ENCODE assay signal across 1 cellular context in genomic region chr19:38977445-38978314, GRCh38.
TF ChIP-seq lines count a peak whose summit lies in the region.

No MANE protein-coding gene starts in this region.

TF ChIP-seq in HepG2, 621 proteins besides CTCF, POLR2A, EP300 and RAD21 (continued from another document):
- TF ChIP-seq ZFX (CRISPR knock-in tag; IDR thresholded peaks at IDR 0.05; ENCODE audit: low read depth), result peak; percentile 45; the same call in 1 of the 2 replicates
- TF ChIP-seq ZNF589 (CRISPR knock-in tag; conservative IDR thresholded peaks at IDR 0.05), result no peak
- TF ChIP-seq HIVEP1 (CRISPR knock-in tag; IDR thresholded peaks at IDR 0.05), result no peak
- TF ChIP-seq, protein P1, sequence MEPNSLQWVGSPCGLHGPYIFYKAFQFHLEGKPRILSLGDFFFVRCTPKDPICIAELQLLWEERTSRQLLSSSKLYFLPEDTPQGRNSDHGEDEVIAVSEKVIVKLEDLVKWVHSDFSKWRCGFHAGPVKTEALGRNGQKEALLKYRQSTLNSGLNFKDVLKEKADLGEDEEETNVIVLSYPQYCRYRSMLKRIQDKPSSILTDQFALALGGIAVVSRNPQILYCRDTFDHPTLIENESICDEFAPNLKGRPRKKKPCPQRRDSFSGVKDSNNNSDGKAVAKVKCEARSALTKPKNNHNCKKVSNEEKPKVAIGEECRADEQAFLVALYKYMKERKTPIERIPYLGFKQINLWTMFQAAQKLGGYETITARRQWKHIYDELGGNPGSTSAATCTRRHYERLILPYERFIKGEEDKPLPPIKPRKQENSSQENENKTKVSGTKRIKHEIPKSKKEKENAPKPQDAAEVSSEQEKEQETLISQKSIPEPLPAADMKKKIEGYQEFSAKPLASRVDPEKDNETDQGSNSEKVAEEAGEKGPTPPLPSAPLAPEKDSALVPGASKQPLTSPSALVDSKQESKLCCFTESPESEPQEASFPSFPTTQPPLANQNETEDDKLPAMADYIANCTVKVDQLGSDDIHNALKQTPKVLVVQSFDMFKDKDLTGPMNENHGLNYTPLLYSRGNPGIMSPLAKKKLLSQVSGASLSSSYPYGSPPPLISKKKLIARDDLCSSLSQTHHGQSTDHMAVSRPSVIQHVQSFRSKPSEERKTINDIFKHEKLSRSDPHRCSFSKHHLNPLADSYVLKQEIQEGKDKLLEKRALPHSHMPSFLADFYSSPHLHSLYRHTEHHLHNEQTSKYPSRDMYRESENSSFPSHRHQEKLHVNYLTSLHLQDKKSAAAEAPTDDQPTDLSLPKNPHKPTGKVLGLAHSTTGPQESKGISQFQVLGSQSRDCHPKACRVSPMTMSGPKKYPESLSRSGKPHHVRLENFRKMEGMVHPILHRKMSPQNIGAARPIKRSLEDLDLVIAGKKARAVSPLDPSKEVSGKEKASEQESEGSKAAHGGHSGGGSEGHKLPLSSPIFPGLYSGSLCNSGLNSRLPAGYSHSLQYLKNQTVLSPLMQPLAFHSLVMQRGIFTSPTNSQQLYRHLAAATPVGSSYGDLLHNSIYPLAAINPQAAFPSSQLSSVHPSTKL (CRISPR knock-in tag; IDR thresholded peaks at IDR 0.05), result 0 out of 2 replicates have a peak, but pooled peaks have one; percentile 17
- TF ChIP-seq, protein P2, sequence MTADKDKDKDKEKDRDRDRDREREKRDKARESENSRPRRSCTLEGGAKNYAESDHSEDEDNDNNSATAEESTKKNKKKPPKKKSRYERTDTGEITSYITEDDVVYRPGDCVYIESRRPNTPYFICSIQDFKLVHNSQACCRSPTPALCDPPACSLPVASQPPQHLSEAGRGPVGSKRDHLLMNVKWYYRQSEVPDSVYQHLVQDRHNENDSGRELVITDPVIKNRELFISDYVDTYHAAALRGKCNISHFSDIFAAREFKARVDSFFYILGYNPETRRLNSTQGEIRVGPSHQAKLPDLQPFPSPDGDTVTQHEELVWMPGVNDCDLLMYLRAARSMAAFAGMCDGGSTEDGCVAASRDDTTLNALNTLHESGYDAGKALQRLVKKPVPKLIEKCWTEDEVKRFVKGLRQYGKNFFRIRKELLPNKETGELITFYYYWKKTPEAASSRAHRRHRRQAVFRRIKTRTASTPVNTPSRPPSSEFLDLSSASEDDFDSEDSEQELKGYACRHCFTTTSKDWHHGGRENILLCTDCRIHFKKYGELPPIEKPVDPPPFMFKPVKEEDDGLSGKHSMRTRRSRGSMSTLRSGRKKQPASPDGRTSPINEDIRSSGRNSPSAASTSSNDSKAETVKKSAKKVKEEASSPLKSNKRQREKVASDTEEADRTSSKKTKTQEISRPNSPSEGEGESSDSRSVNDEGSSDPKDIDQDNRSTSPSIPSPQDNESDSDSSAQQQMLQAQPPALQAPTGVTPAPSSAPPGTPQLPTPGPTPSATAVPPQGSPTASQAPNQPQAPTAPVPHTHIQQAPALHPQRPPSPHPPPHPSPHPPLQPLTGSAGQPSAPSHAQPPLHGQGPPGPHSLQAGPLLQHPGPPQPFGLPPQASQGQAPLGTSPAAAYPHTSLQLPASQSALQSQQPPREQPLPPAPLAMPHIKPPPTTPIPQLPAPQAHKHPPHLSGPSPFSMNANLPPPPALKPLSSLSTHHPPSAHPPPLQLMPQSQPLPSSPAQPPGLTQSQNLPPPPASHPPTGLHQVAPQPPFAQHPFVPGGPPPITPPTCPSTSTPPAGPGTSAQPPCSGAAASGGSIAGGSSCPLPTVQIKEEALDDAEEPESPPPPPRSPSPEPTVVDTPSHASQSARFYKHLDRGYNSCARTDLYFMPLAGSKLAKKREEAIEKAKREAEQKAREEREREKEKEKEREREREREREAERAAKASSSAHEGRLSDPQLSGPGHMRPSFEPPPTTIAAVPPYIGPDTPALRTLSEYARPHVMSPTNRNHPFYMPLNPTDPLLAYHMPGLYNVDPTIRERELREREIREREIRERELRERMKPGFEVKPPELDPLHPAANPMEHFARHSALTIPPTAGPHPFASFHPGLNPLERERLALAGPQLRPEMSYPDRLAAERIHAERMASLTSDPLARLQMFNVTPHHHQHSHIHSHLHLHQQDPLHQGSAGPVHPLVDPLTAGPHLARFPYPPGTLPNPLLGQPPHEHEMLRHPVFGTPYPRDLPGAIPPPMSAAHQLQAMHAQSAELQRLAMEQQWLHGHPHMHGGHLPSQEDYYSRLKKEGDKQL (CRISPR knock-in tag; IDR thresholded peaks at IDR 0.05; ENCODE audit: low read depth), result no peak
- no peak for TF ChIP-seq ZNF780A (CRISPR knock-in tag; IDR thresholded peaks at IDR 0.05)
- no peak for TF ChIP-seq PRPF4 (IDR thresholded peaks at IDR 0.05; ENCODE audit: low read depth, low read length, poor library complexity, severe bottlenecking)
- peak; percentile 67 for TF ChIP-seq ONECUT2 (CRISPR knock-in tag; IDR thresholded peaks at IDR 0.05)
- TF ChIP-seq KDM4B (CRISPR knock-in tag; IDR thresholded peaks at IDR 0.05), result no peak
- 0 out of 2 replicates have a peak, but pooled peaks have one; percentile 25 for TF ChIP-seq ZNF574 (CRISPR knock-in tag; IDR thresholded peaks at IDR 0.05)
- peak; percentile 72; the same call in 1 of the 3 replicates for TF ChIP-seq MXI1 (IDR thresholded peaks at IDR 0.05; ENCODE audit: borderline replicate concordance, low read depth, low read length)
- 0 out of 2 replicates have a peak, but pooled peaks have one; percentile 18 for TF ChIP-seq MIXL1 (CRISPR knock-in tag; IDR thresholded peaks at IDR 0.05)
- 0 out of 2 replicates have a peak, but pooled peaks have one; percentile 21 for TF ChIP-seq ZKSCAN8 (CRISPR knock-in tag; IDR thresholded peaks at IDR 0.05; ENCODE audit: borderline replicate concordance)
- peak; percentile 34 for TF ChIP-seq SKI (IDR thresholded peaks at IDR 0.05; ENCODE audit: partially characterized antibody)
- no peak for TF ChIP-seq FOXP1 (IDR thresholded peaks at IDR 0.05)
- 0 out of 2 replicates have a peak, but pooled peaks have one; percentile 6 for TF ChIP-seq FOXP1 (CRISPR knock-in tag; IDR thresholded peaks at IDR 0.05)
- no peak for TF ChIP-seq ZNF761 (CRISPR knock-in tag; conservative IDR thresholded peaks at IDR 0.05)
- TF ChIP-seq SALL1 (CRISPR knock-in tag; IDR thresholded peaks at IDR 0.05), result peak; percentile 66
- no peak for TF ChIP-seq SMARCC2 (IDR thresholded peaks at IDR 0.05)
- TF ChIP-seq HOXA3 (CRISPR knock-in tag; IDR thresholded peaks at IDR 0.05), result 0 out of 2 replicates have a peak, but pooled peaks have one; percentile 6
- TF ChIP-seq GABPA (IDR thresholded peaks at IDR 0.05; ENCODE audit: low read depth, low read length), result no peak
- TF ChIP-seq GABPA (CRISPR knock-in tag; IDR thresholded peaks at IDR 0.05; ENCODE audit: low read depth), result 0 out of 2 replicates have a peak, but pooled peaks have one; percentile 5
